Comparison of ENCODE assay signal across 16 cellular contexts in genomic region chr18:78073275-78073674, GRCh38.
DNase-seq lines count a peak whose midpoint lies in the region; ATAC-seq and TF ChIP-seq lines count a peak whose summit lies in the region.
"Had no signal": no experiment of that assay in that cellular context is flagged by ENCODE, and none has a peak within 500 bp of the region (broad histone marks: within the 10 kb centered on the region; RNA-seq: fewer than 3 reads in every experiment).

No MANE protein-coding gene starts in this region.

- H3K27ac Mint-ChIP-seq in brain, result no peak overlapping the region
- no peak overlapping the region for H3K27ac Mint-ChIP-seq in stimulated activated naive B cell treated with anti-CD40 and anti-IgM and Interleukin-4, amounts not matched to agents 10 μg/mL and 1 μg/mL and 100 μg/mL, for 72 hours
- H3K27ac Mint-ChIP-seq: activated naive CD4-positive, alpha-beta T cell treated with anti-CD3 and anti-CD28 coated beads, Interleukin-2, amount 50 U/mL, for 24 hours had no signal

- no peaks in the 10 kb centered on the region for H3F3A ChIP-seq in neural cell (ENCODE audit: insufficient read depth, low read length, poor library complexity, severe bottlenecking)

- ATAC-seq in stimulated activated naive B cell treated with anti-CD40 and anti-IgM and Interleukin-4, amounts not matched to agents 10 μg/mL and 1 μg/mL and 100 μg/mL, for 72 hours (replicated peaks), result no peak
- ATAC-seq: foreskin keratinocyte, K562, left colon had no signal

- H3K4me2 ChIP-seq in neural cell (ENCODE audit: low read length), result no peak overlapping the region

- no peaks in the 10 kb centered on the region for H3K36me3 Mint-ChIP-seq in brain
- H3K36me3 Mint-ChIP-seq in stimulated activated naive B cell treated with anti-CD40 and anti-IgM and Interleukin-4, amounts not matched to agents 10 μg/mL and 1 μg/mL and 100 μg/mL, for 72 hours, result no peaks in the 10 kb centered on the region
- H3K36me3 Mint-ChIP-seq: activated naive CD4-positive, alpha-beta T cell treated with anti-CD3 and anti-CD28 coated beads, Interleukin-2, amount 50 U/mL, for 24 hours had no signal

- peak; percentile 12 for DNase-seq in DMS53 (lab: John Stamatoyannopoulos, UW)
- no peak for DNase-seq in DMS53 treated with DMSO at 0.1 percent for 48 hours (lab: John Stamatoyannopoulos, UW; ENCODE audit: unreplicated experiment)
- peak; percentile 29 for DNase-seq in NCI-H128 (lab: John Stamatoyannopoulos, UW; ENCODE audit: unreplicated experiment)
- DNase-seq in hepatic stellate cell (ENCODE audit: low spot score), result no peak
- no peak for DNase-seq in stimulated activated naive B cell treated with anti-CD40 and anti-IgM and Interleukin-4, amounts not matched to agents 10 μg/mL and 1 μg/mL and 100 μg/mL, for 72 hours
- DNase-seq in NCI-H146 treated with DMSO at 0.1 percent for 48 hours (lab: John Stamatoyannopoulos, UW; ENCODE audit: unreplicated experiment), result no peak
- DNase-seq: activated CD8-positive, alpha-beta memory T cell treated with anti-CD3 and anti-CD28 coated beads for 24 hours; DMS 273 treated with DMSO at 0.1 percent for 48 hours; foreskin keratinocyte; left colon; stimulated activated CD4-positive, alpha-beta T cell treated with anti-CD3 and anti-CD28 coated beads, Interleukin-2, amount 100 ng/mL, for 48 hours; T-helper 2 cell had no signal

- H3K4me1 Mint-ChIP-seq in brain, result peaks cover 63% of the 10 kb centered on the region
- H3K4me1 Mint-ChIP-seq in stimulated activated naive B cell treated with anti-CD40 and anti-IgM and Interleukin-4, amounts not matched to agents 10 μg/mL and 1 μg/mL and 100 μg/mL, for 72 hours, result no peaks in the 10 kb centered on the region
- H3K4me1 Mint-ChIP-seq: activated naive CD4-positive, alpha-beta T cell treated with anti-CD3 and anti-CD28 coated beads, Interleukin-2, amount 50 U/mL, for 24 hours had no signal

- no peaks in the 10 kb centered on the region for H3K79me2 ChIP-seq in neural cell (replicated peaks; ENCODE audit: insufficient read depth, low read length)

- H3K9me3 Mint-ChIP-seq in brain, result peaks cover 0 to 48% (median 3%) of the 10 kb centered on the region in 5 experiments
- no peaks in the 10 kb centered on the region for H3K9me3 Mint-ChIP-seq in stimulated activated naive B cell treated with anti-CD40 and anti-IgM and Interleukin-4, amounts not matched to agents 10 μg/mL and 1 μg/mL and 100 μg/mL, for 72 hours
- H3K9me3 Mint-ChIP-seq: activated naive CD4-positive, alpha-beta T cell treated with anti-CD3 and anti-CD28 coated beads, Interleukin-2, amount 50 U/mL, for 24 hours had no signal

- H4K20me1 ChIP-seq in neural cell (ENCODE audit: insufficient read depth), result no peaks in the 10 kb centered on the region

- H2AFZ ChIP-seq in neural cell (ENCODE audit: low read depth, low read length), result no peak overlapping the region

- H3K9me3 ChIP-seq in neural cell (ENCODE audit: low read length), result no peaks in the 10 kb centered on the region

- H3K9me2 ChIP-seq in neural cell (ENCODE audit: insufficient read depth, low read length), result no peaks in the 10 kb centered on the region

- TF ChIP-seq RAD21 in neural cell (conservative IDR thresholded peaks at IDR 0.05), result peak; percentile 73

- no peak for TF ChIP-seq EP300 in neural cell (conservative IDR thresholded peaks at IDR 0.05; ENCODE audit: poor library complexity, severe bottlenecking)

- H3K36me3 ChIP-seq in neural cell (ENCODE audit: insufficient read depth, low read length), result no peaks in the 10 kb centered on the region

- H3K4me3 ChIP-seq in neural cell (ENCODE audit: low read length), result no peak overlapping the region
- H3K4me3 ChIP-seq: K562 had no signal

- H3K27ac ChIP-seq in neural cell (ENCODE audit: low read length), result no peak overlapping the region
- H3K27ac ChIP-seq: foreskin keratinocyte had no signal

- H3K9ac ChIP-seq in neural cell (ENCODE audit: low read length), result no peak overlapping the region

- TF ChIP-seq CTCF in brain (conservative IDR thresholded peaks at IDR 0.05) (peak; percentile 53 to 69), neural cell (IDR thresholded peaks at IDR 0.05; ENCODE audit: poor library complexity, severe bottlenecking) (peak; percentile 72)

- no peak overlapping the region for H3K4me3 Mint-ChIP-seq in brain
- no peak overlapping the region for H3K4me3 Mint-ChIP-seq in stimulated activated naive B cell treated with anti-CD40 and anti-IgM and Interleukin-4, amounts not matched to agents 10 μg/mL and 1 μg/mL and 100 μg/mL, for 72 hours
- H3K4me3 Mint-ChIP-seq: activated naive CD4-positive, alpha-beta T cell treated with anti-CD3 and anti-CD28 coated beads, Interleukin-2, amount 50 U/mL, for 24 hours had no signal

- H3K27me3 Mint-ChIP-seq in brain, result peaks cover 7% of the 10 kb centered on the region
- H3K27me3 Mint-ChIP-seq in stimulated activated naive B cell treated with anti-CD40 and anti-IgM and Interleukin-4, amounts not matched to agents 10 μg/mL and 1 μg/mL and 100 μg/mL, for 72 hours, result peaks cover 0 to 12% of the 10 kb centered on the region in 2 donors

- no peaks in the 10 kb centered on the region for H3K27me3 ChIP-seq in neural cell (ENCODE audit: insufficient read depth, low read depth, low read length)
- H3K27me3 ChIP-seq: foreskin keratinocyte had no signal

TF ChIP-seq in neural cell, 6 proteins besides CTCF, POLR2A, EP300 and RAD21:
- no peak for TF ChIP-seq MXI1 (conservative IDR thresholded peaks at IDR 0.05; ENCODE audit: poor library complexity, severe bottlenecking)
- peak; percentile 73 for TF ChIP-seq SMC3 (conservative IDR thresholded peaks at IDR 0.05; ENCODE audit: poor library complexity)

Comparison
In these comparisons a context has a peak if more than half of its experiments do, and no peak if none do; other contexts are left out.
1. DNase-seq: peak in DMS53 (single experiment) and NCI-H128 (single experiment); none in DMS53 treated with DMSO at 0.1 percent for 48 hours (single experiment), hepatic stellate cell (single experiment), stimulated activated naive B cell treated with anti-CD40 and anti-IgM and Interleukin-4, amounts not matched to agents 10 μg/mL and 1 μg/mL and 100 μg/mL, for 72 hours (single experiment) and NCI-H146 treated with DMSO at 0.1 percent for 48 hours (single experiment).